In genomic region chr20:32522775-32523612, GRCh38 we compare ENCODE assay signal across 1 cellular context.
TF ChIP-seq lines count a peak whose summit lies in the region.

No MANE protein-coding gene starts in this region.

TF ChIP-seq in HepG2, 621 proteins besides CTCF, POLR2A, EP300 and RAD21 (continued from another document and continues in another):
- TF ChIP-seq SNAPC4 (CRISPR knock-in tag; IDR thresholded peaks at IDR 0.05): no peak
- peak; percentile 20 for TF ChIP-seq CBX1 (IDR thresholded peaks at IDR 0.05; ENCODE audit: low read depth)
- peak; percentile 95 for TF ChIP-seq HOXA3 (CRISPR knock-in tag; IDR thresholded peaks at IDR 0.05)
- no peak for TF ChIP-seq RNF2 (conservative IDR thresholded peaks at IDR 0.05; ENCODE audit: low read depth)
- TF ChIP-seq ZNF605 (CRISPR knock-in tag; IDR thresholded peaks at IDR 0.05): peak; percentile 75
- peak; percentile 70; the same call in 1 of the 2 replicates for TF ChIP-seq TFAP4 (IDR thresholded peaks at IDR 0.05; ENCODE audit: borderline replicate concordance, low read depth)
- peak; percentile 17 for TF ChIP-seq ZNF781 (CRISPR knock-in tag; IDR thresholded peaks at IDR 0.05; ENCODE audit: borderline replicate concordance, not compliant biosample characterization)
- 0 out of 4 replicates have a peak, but pooled peaks of 1 of the 2 experiments have one; percentile 14 for TF ChIP-seq REST (IDR thresholded peaks at IDR 0.05; ENCODE audit: borderline replicate concordance in 1 of 2, low read depth in 1 of 2, low read length in 2 of 2)
- TF ChIP-seq GATAD2A (CRISPR knock-in tag; IDR thresholded peaks at IDR 0.05): peak; percentile 93
- TF ChIP-seq NR3C1 (CRISPR knock-in tag; IDR thresholded peaks at IDR 0.05): no peak
- TF ChIP-seq USF2 (IDR thresholded peaks at IDR 0.05; ENCODE audit: low read depth, low read length): no peak
- peak; percentile 9; the same call in 1 of the 2 replicates for TF ChIP-seq USF2 (CRISPR knock-in tag; IDR thresholded peaks at IDR 0.05; ENCODE audit: borderline replicate concordance)
- peak; percentile 22; the same call in 1 of the 2 replicates for TF ChIP-seq ZNF460 (CRISPR knock-in tag; IDR thresholded peaks at IDR 0.05; ENCODE audit: borderline replicate concordance)
- peak; percentile 93 for TF ChIP-seq RXRB (CRISPR knock-in tag; IDR thresholded peaks at IDR 0.05; ENCODE audit: borderline replicate concordance)
- no peak for TF ChIP-seq HNRNPUL1 (IDR thresholded peaks at IDR 0.05; ENCODE audit: low read depth, low read length)
- TF ChIP-seq SIX4 (CRISPR knock-in tag; IDR thresholded peaks at IDR 0.05): 0 out of 2 replicates have a peak, but pooled peaks have one; percentile 27
- TF ChIP-seq TMF1 (CRISPR knock-in tag; IDR thresholded peaks at IDR 0.05; ENCODE audit: low read depth): peak; percentile 77; the same call in 1 of the 2 replicates
- peak; percentile 99 for TF ChIP-seq PHF21A (CRISPR knock-in tag; IDR thresholded peaks at IDR 0.05)
- no peak for TF ChIP-seq SRF (IDR thresholded peaks at IDR 0.05; ENCODE audit: low read depth, low read length)
- TF ChIP-seq EED (CRISPR knock-in tag; IDR thresholded peaks at IDR 0.05): no peak
- peak; percentile 98 for TF ChIP-seq HDAC2 (CRISPR knock-in tag; IDR thresholded peaks at IDR 0.05)
- peak; percentile 78 for TF ChIP-seq KLF12 (CRISPR knock-in tag; IDR thresholded peaks at IDR 0.05; ENCODE audit: borderline replicate concordance)
- no peak for TF ChIP-seq PAWR (CRISPR knock-in tag; IDR thresholded peaks at IDR 0.05; ENCODE audit: borderline replicate concordance)
- TF ChIP-seq ZNF564 (CRISPR knock-in tag; IDR thresholded peaks at IDR 0.05): peak; percentile 11; the same call in 1 of the 2 replicates
- peak; percentile 85 for TF ChIP-seq CSRNP1 (CRISPR knock-in tag; IDR thresholded peaks at IDR 0.05)
- TF ChIP-seq MYNN (CRISPR knock-in tag; IDR thresholded peaks at IDR 0.05; ENCODE audit: low read depth): no peak
- TF ChIP-seq ZKSCAN8 (CRISPR knock-in tag; IDR thresholded peaks at IDR 0.05; ENCODE audit: borderline replicate concordance): peak; percentile 91; the same call in 1 of the 2 replicates
- peak; percentile 67 for TF ChIP-seq ZMYM4 (CRISPR knock-in tag; IDR thresholded peaks at IDR 0.05)
- TF ChIP-seq IKZF5 (CRISPR knock-in tag; IDR thresholded peaks at IDR 0.05): peak; percentile 85
- TF ChIP-seq IRF1 (CRISPR knock-in tag; IDR thresholded peaks at IDR 0.05; ENCODE audit: low read depth): peak; percentile 64; the same call in 1 of the 2 replicates
- TF ChIP-seq SIX1 (CRISPR knock-in tag; IDR thresholded peaks at IDR 0.05; ENCODE audit: borderline replicate concordance): peak; percentile 33; the same call in 1 of the 2 replicates
- TF ChIP-seq ZBTB7B (CRISPR knock-in tag; IDR thresholded peaks at IDR 0.05): peak; percentile 93
- no peak; the same call in 1 of the 2 replicates for TF ChIP-seq FUBP1 (CRISPR knock-in tag; IDR thresholded peaks at IDR 0.05; ENCODE audit: borderline replicate concordance)
- peak; percentile 52 for TF ChIP-seq PHF8 (CRISPR knock-in tag; IDR thresholded peaks at IDR 0.05)
- peak; percentile 98 for TF ChIP-seq ZNF792 (CRISPR knock-in tag; IDR thresholded peaks at IDR 0.05)
- peak; percentile 80; the same call in 1 of the 2 replicates for TF ChIP-seq ZNF350 (CRISPR knock-in tag; IDR thresholded peaks at IDR 0.05; ENCODE audit: borderline replicate concordance, low read depth)
- no peak for TF ChIP-seq ZNF383 (CRISPR knock-in tag; IDR thresholded peaks at IDR 0.05; ENCODE audit: borderline replicate concordance)
- TF ChIP-seq HNF4A (CRISPR knock-in tag; IDR thresholded peaks at IDR 0.05): peak; percentile 98
- TF ChIP-seq FOXJ3 (CRISPR knock-in tag; IDR thresholded peaks at IDR 0.05; ENCODE audit: borderline replicate concordance): 0 out of 2 replicates have a peak, but pooled peaks have one; percentile 61
- 0 out of 2 replicates have a peak, but pooled peaks have one; percentile 73 for TF ChIP-seq ATAD3A (CRISPR knock-in tag; IDR thresholded peaks at IDR 0.05)
- TF ChIP-seq ZNF256 (CRISPR knock-in tag; conservative IDR thresholded peaks at IDR 0.05): 0 out of 2 replicates have a peak, but pooled peaks have one; percentile 16
- TF ChIP-seq ZNF670 (CRISPR knock-in tag; IDR thresholded peaks at IDR 0.05; ENCODE audit: borderline replicate concordance): peak; percentile 42; the same call in 1 of the 2 replicates
- TF ChIP-seq ZFP90 (CRISPR knock-in tag; IDR thresholded peaks at IDR 0.05; ENCODE audit: borderline replicate concordance): peak; percentile 96
- TF ChIP-seq ZBTB44 (CRISPR knock-in tag; IDR thresholded peaks at IDR 0.05): 0 out of 2 replicates have a peak, but pooled peaks have one; percentile 27
